ENCODE assay signal across 20 cellular contexts in the genomic region with DNA sequence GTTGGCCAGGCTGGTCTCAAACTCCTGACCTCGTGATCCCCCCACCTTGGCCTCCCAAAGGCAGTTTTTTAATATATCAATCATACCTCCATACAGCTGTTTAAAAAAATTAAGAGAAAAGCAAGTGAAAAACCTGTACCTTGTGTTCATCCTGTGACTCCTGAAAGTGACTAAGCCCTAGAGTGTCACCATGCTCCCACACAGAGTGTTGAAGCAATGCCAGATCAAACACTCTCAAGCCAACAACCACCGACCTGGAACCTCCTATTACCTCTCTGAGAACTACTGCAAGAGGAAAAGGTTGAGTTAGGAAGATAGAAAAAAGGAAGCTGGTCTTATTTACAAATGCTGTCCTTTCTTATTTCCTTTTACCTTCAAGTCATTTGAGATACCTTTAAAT.
A peak's percentile ranks its signal among the peaks of the same experiment; 100 is the strongest.
DNase-seq lines count a peak whose midpoint lies in the region; ATAC-seq and TF ChIP-seq lines count a peak whose summit lies in the region.
"Had no signal": no experiment of that assay in that cellular context is flagged by ENCODE, and none has a peak within 500 bp of the region (broad histone marks: within the 10 kb centered on the region; RNA-seq: fewer than 3 reads in every experiment).

No MANE protein-coding gene starts in this region.

- H3K4me1 ChIP-seq in upper lobe of right lung (no peaks in the 10 kb centered on the region), uterus (no peaks in the 10 kb centered on the region)
- H3K4me1 ChIP-seq: testis had no signal

- H3K4me3 ChIP-seq in epithelial cell of proximal tubule (ENCODE audit: low read depth, low read length) = no peak overlapping the region
- no peak overlapping the region for H3K4me3 ChIP-seq in upper lobe of right lung
- no peak overlapping the region for H3K4me3 ChIP-seq in uterus
- H3K4me3 ChIP-seq: MG63, neural progenitor cell, SJSA1, testis had no signal

- H3K27ac ChIP-seq in upper lobe of right lung (no peak overlapping the region), uterus (no peak overlapping the region)
- H3K27ac ChIP-seq: 22Rv1, neural progenitor cell, SJSA1, testis had no signal

- H3K27me3 ChIP-seq in upper lobe of right lung = no peaks in the 10 kb centered on the region
- H3K27me3 ChIP-seq in uterus = no peaks in the 10 kb centered on the region
- H3K27me3 ChIP-seq: MG63, neural progenitor cell, SJSA1, testis had no signal

- no peak for TF ChIP-seq POLR2A in uterus (IDR thresholded peaks at IDR 0.05)

- peak; percentile 91 for ATAC-seq in upper lobe of right lung
- ATAC-seq in GM21381 (IDR thresholded peaks at IDR 0.05; ENCODE audit: unreplicated experiment) = no peak
- ATAC-seq: esophagus mucosa had no signal

- H3K36me3 ChIP-seq in upper lobe of right lung = no peaks in the 10 kb centered on the region
- H3K36me3 ChIP-seq in uterus = no peaks in the 10 kb centered on the region
- H3K36me3 ChIP-seq: MG63, neural progenitor cell, SJSA1 had no signal

- intact Hi-C loops in upper lobe of right lung (cut with DNase I) = no loop called here
- intact Hi-C loops in uterus (cut with DNase I; ENCODE audit: low total_unique reads) = no loop called here

- H3K9me3 ChIP-seq in upper lobe of right lung (no peaks in the 10 kb centered on the region), uterus (no peaks in the 10 kb centered on the region)
- H3K9me3 ChIP-seq: MG63, SJSA1, testis had no signal

- TF ChIP-seq CTCF in epithelial cell of proximal tubule (conservative IDR thresholded peaks at IDR 0.05; ENCODE audit: low read depth, low read length) (no peak), upper lobe of right lung (IDR thresholded peaks at IDR 0.05) (no peak), uterus (IDR thresholded peaks at IDR 0.05) (no peak)

- peak; percentile 10 for DNase-seq in NCI-H345 (lab: John Stamatoyannopoulos, UW)
- DNase-seq in NCI-H345 treated with DMSO at 0.1 percent for 48 hours (lab: John Stamatoyannopoulos, UW; ENCODE audit: unreplicated experiment) = no peak
- peak; percentile 92 for DNase-seq in NCI-H2029 treated with DMSO at 0.1 percent for 48 hours (lab: John Stamatoyannopoulos, UW)
- DNase-seq in epithelial cell of proximal tubule (ENCODE audit: low read depth) = peak; percentile 86
- DNase-seq in upper lobe of right lung = no peak
- no peak for DNase-seq in uterus
- no peak for DNase-seq in NCI-H128 (lab: John Stamatoyannopoulos, UW; ENCODE audit: unreplicated experiment)
- DNase-seq: activated CD4-positive, alpha-beta T cell treated with anti-CD3 and anti-CD28 coated beads for 4 hours; activated naive CD4-positive, alpha-beta T cell treated with anti-CD3 and anti-CD28 coated beads, Interleukin-2, amount 50 U/mL, for 16 hours; dermis blood vessel endothelial cell; GF-D8; MG63; NCI-H2081 treated with DMSO at 0.1 percent for 48 hours; T-helper 9 cell; testis had no signal

Comparison
In these comparisons a context has a peak if more than half of its experiments do, and no peak if none do; other contexts are left out.
1. DNase-seq: peak in NCI-H345 (single experiment), NCI-H2029 treated with DMSO at 0.1 percent for 48 hours (single experiment) and epithelial cell of proximal tubule (single experiment); none in NCI-H345 treated with DMSO at 0.1 percent for 48 hours (single experiment), upper lobe of right lung (single experiment), uterus (0 of 2) and NCI-H128 (single experiment).